ENCODE assay signal across 20 cellular contexts in genomic region chr2:33810046-33810835, GRCh38.
A peak's percentile ranks its signal among the peaks of the same experiment; 100 is the strongest.
DNase-seq lines count a peak whose midpoint lies in the region; ATAC-seq and TF ChIP-seq lines count a peak whose summit lies in the region.
"Had no signal": no experiment of that assay in that cellular context is flagged by ENCODE, and none has a peak within 500 bp of the region (broad histone marks: within the 10 kb centered on the region; RNA-seq: fewer than 3 reads in every experiment).

No MANE protein-coding gene starts in this region.

- H3K27me3 ChIP-seq in ACC112 (ENCODE audit: insufficient read depth, low read length) (no peaks in the 10 kb centered on the region), adipocyte (replicated peaks; ENCODE audit: control insufficient read depth, insufficient read depth, low read length) (no peaks in the 10 kb centered on the region)
- H3K27me3 ChIP-seq: SJSA1, upper lobe of right lung had no signal

- peak overlapping the region; percentile 53; the same call in 1 of the 2 replicates for H3K27ac Mint-ChIP-seq in HFFc6
- H3K27ac Mint-ChIP-seq: activated naive CD8-positive, alpha-beta T cell; activated T-cell treated with anti-CD3 and anti-CD28 coated beads, Interleukin-2, amount 50 U/mL, for 24 hours; CD8-positive, alpha-beta memory T cell; H9 had no signal

- H3K4me3 ChIP-seq in ACC112 (ENCODE audit: low read depth, low read length) (no peak overlapping the region), adipocyte (ENCODE audit: low read length) (peak overlapping the region; percentile 61), fibroblast of villous mesenchyme (ENCODE audit: low read depth, low read length) (no peak overlapping the region)
- H3K4me3 ChIP-seq: SJSA1, upper lobe of right lung had no signal

- peaks cover 16% of the 10 kb centered on the region for H3K9me3 Mint-ChIP-seq in HFFc6
- H3K9me3 Mint-ChIP-seq: activated T-cell treated with anti-CD3 and anti-CD28 coated beads, Interleukin-2, amount 50 U/mL, for 24 hours; CD8-positive, alpha-beta memory T cell; H9 had no signal

- H3K4me1 ChIP-seq in ACC112 (ENCODE audit: control insufficient read depth, insufficient read depth, low read length, unreplicated experiment) = peaks cover 3% of the 10 kb centered on the region
- H3K4me1 ChIP-seq in adipocyte (ENCODE audit: control insufficient read depth, insufficient read depth, low read length) = peaks cover 19% of the 10 kb centered on the region
- H3K4me1 ChIP-seq: SJSA1, upper lobe of right lung had no signal

- H3K27ac ChIP-seq in ACC112 (ENCODE audit: low read depth, low read length) = peak overlapping the region; percentile 52
- H3K27ac ChIP-seq: SJSA1, upper lobe of right lung had no signal

- no peaks in the 10 kb centered on the region for H3K36me3 Mint-ChIP-seq in HFFc6 (ENCODE audit: low read depth)
- H3K36me3 Mint-ChIP-seq: activated naive CD8-positive, alpha-beta T cell; CD8-positive, alpha-beta memory T cell had no signal

- ATAC-seq in HG03139 (IDR thresholded peaks at IDR 0.05; ENCODE audit: unreplicated experiment) = no peak
- no peak for ATAC-seq in GM18909 (IDR thresholded peaks at IDR 0.05; ENCODE audit: poor library complexity, unreplicated experiment)
- ATAC-seq: upper lobe of right lung had no signal

- no peak overlapping the region for H3K4me3 Mint-ChIP-seq in HFFc6
- H3K4me3 Mint-ChIP-seq: activated naive CD8-positive, alpha-beta T cell; activated T-cell treated with anti-CD3 and anti-CD28 coated beads, Interleukin-2, amount 50 U/mL, for 24 hours; CD8-positive, alpha-beta memory T cell; H9 had no signal

- H3K79me2 ChIP-seq in ACC112 (ENCODE audit: control insufficient read depth, insufficient read depth, low read length, unreplicated experiment) = no peaks in the 10 kb centered on the region

- no peaks in the 10 kb centered on the region for H3K4me1 Mint-ChIP-seq in HFFc6 (ENCODE audit: low read depth)
- H3K4me1 Mint-ChIP-seq: CD8-positive, alpha-beta memory T cell had no signal

- peak overlapping the region; percentile 72 for H3K9ac ChIP-seq in adipocyte (ENCODE audit: low read length)

- DNase-seq in HFFc6 (peak; percentile 41), adipocyte (ENCODE audit: low read depth) (peak; percentile 93), fibroblast of villous mesenchyme (ENCODE audit: low read depth) (peak; percentile 1), germinal center (ENCODE audit: low spot score) (no peak), NCI-H2029 treated with DMSO at 0.1 percent for 48 hours (lab: John Stamatoyannopoulos, UW) (no peak)
- DNase-seq: 8988T; activated CD4-positive, alpha-beta T cell treated with anti-CD3 and anti-CD28 coated beads, Interleukin-2, amount 50 U/mL, for 4 hours; activated T-cell treated with anti-CD3 and anti-CD28 coated beads, Interleukin-2, amount 50 U/mL, for 24 hours; CD8-positive, alpha-beta memory T cell; H9; head of caudate nucleus; NCI-H1417 treated with DMSO at 0.1 percent for 48 hours; NCI-H226; nucleus accumbens; upper lobe of right lung had no signal

- H3K27me3 Mint-ChIP-seq in HFFc6 (ENCODE audit: insufficient read depth) = no peaks in the 10 kb centered on the region; the same call in 1 of the 2 replicates
- H3K27me3 Mint-ChIP-seq: activated naive CD8-positive, alpha-beta T cell; activated T-cell treated with anti-CD3 and anti-CD28 coated beads, Interleukin-2, amount 50 U/mL, for 24 hours had no signal

- no peaks in the 10 kb centered on the region for H3K9me3 ChIP-seq in adipocyte (ENCODE audit: control insufficient read depth, low read length)
- H3K9me3 ChIP-seq: SJSA1, upper lobe of right lung had no signal

- peak overlapping the region; percentile 25 for H2AFZ ChIP-seq in ACC112 (ENCODE audit: low read length, unreplicated experiment)

- TF ChIP-seq CTCF in HFFc6 (IDR thresholded peaks at IDR 0.05) = no peak
- TF ChIP-seq CTCF in fibroblast of villous mesenchyme (IDR thresholded peaks at IDR 0.05; ENCODE audit: insufficient read depth, low read depth, low read length) = no peak

- H3K36me3 ChIP-seq in ACC112 (ENCODE audit: insufficient read depth, low read length) (no peaks in the 10 kb centered on the region), adipocyte (ENCODE audit: control insufficient read depth, insufficient read depth, low read length, severe bottlenecking) (no peaks in the 10 kb centered on the region)
- H3K36me3 ChIP-seq: SJSA1, upper lobe of right lung had no signal

Comparison
In these comparisons a context has a peak if more than half of its experiments do, and no peak if none do; other contexts are left out.
1. DNase-seq: peak in HFFc6 (single experiment), adipocyte (single experiment) and fibroblast of villous mesenchyme (single experiment); none in germinal center (single experiment) and NCI-H2029 treated with DMSO at 0.1 percent for 48 hours (single experiment).